In genomic region chr22:48505891-48506290, GRCh38 we compare ENCODE assay signal across 28 cellular contexts.
"Had no signal": no experiment of that assay in that cellular context is flagged by ENCODE, and none has a peak within 500 bp of the region (broad histone marks: within the 10 kb centered on the region; RNA-seq: fewer than 3 reads in every experiment).

No MANE protein-coding gene starts in this region.

- H2AFZ ChIP-seq: neural progenitor cell had no signal

- H3K9me3 ChIP-seq: neutrophil, pancreas, prostate gland, right atrium auricular region, right lobe of liver, sigmoid colon, stomach, thoracic aorta, thyroid gland, tibial nerve, upper lobe of left lung, vagina had no signal

- H3K36me3 ChIP-seq: neural progenitor cell, neutrophil, pancreas, prostate gland, right atrium auricular region, right lobe of liver, sigmoid colon, stomach, thoracic aorta, thyroid gland, tibial nerve, upper lobe of left lung, vagina had no signal

- DNase-seq: natural killer cell; nucleus accumbens; retina; sigmoid colon; small intestine; stimulated activated CD4-positive, alpha-beta T cell treated with anti-CD3 and anti-CD28 coated beads, Interleukin-15, amount 100 ng/mL, for 24 hours; stimulated activated CD4-positive, alpha-beta T cell treated with anti-CD3 and anti-CD28 coated beads, Interleukin-2, amount 100 ng/mL, for 24 hours; stimulated activated CD4-positive, alpha-beta T cell treated with anti-CD3 and anti-CD28 coated beads, Interleukin-2, amount 100 ng/mL, for 48 hours; stimulated activated CD4-positive, alpha-beta T cell treated with anti-CD3 and anti-CD28 coated beads, Interleukin-4, amount 100 ng/mL, for 24 hours; stimulated activated naive B cell treated with anti-CD40 and anti-IgM and Interleukin-4, amounts not matched to agents 10 μg/mL and 1 μg/mL and 100 μg/mL, for 72 hours; stimulated activated naive CD4-positive, alpha-beta T cell treated with Interleukin-2 at 50 U/mL for 16 hours; stomach; thyroid gland; trophoblast cell had no signal

- H3K4me1 Mint-ChIP-seq: natural killer cell; nephron; neural progenitor cell; stimulated activated effector memory CD8-positive, alpha-beta T cell treated with anti-CD3 and anti-CD28 coated beads, Interleukin-12 subunit alpha, Interleukin-12 subunit beta, amount 100 ng/mL, for 72 hours; stimulated activated naive B cell treated with anti-CD40 and anti-IgM and Interleukin-4, amounts not matched to agents 10 μg/mL and 1 μg/mL and 100 μg/mL, for 72 hours had no signal

- H3K27ac ChIP-seq: neural progenitor cell, neutrophil, pancreas, prostate gland, right atrium auricular region, right lobe of liver, sigmoid colon, stomach, thoracic aorta, thyroid gland, tibial nerve, upper lobe of left lung, vagina had no signal

- H3K36me3 Mint-ChIP-seq: natural killer cell; stimulated activated effector memory CD8-positive, alpha-beta T cell treated with anti-CD3 and anti-CD28 coated beads, Interleukin-12 subunit alpha, Interleukin-12 subunit beta, amount 100 ng/mL, for 72 hours; stimulated activated naive B cell treated with anti-CD40 and anti-IgM and Interleukin-4, amounts not matched to agents 10 μg/mL and 1 μg/mL and 100 μg/mL, for 72 hours had no signal

- H3K4me3 ChIP-seq: neural progenitor cell, pancreas, prostate gland, right atrium auricular region, right lobe of liver, sigmoid colon, stomach, thoracic aorta, thyroid gland, tibial nerve, upper lobe of left lung, vagina had no signal

- H3K27me3 Mint-ChIP-seq: stimulated activated naive CD8-positive, alpha-beta T cell treated with anti-CD3 and anti-CD28 coated beads, Interleukin-15, Interleukin-2, amounts not matched to agents 100 ng/mL and 50 ng/mL, for 24 hours had no signal

- H3K4me1 ChIP-seq: neural progenitor cell, pancreas, prostate gland, right atrium auricular region, right lobe of liver, sigmoid colon, stomach, thyroid gland, tibial nerve, upper lobe of left lung, vagina had no signal

- H3K9ac ChIP-seq: neural progenitor cell had no signal

- FAIRE-seq: pancreas, small intestine, urothelium cell line had no signal

- H3K4me3 Mint-ChIP-seq: natural killer cell; nephron; neural progenitor cell; stimulated activated effector memory CD8-positive, alpha-beta T cell treated with anti-CD3 and anti-CD28 coated beads, Interleukin-12 subunit alpha, Interleukin-12 subunit beta, amount 100 ng/mL, for 72 hours; stimulated activated naive B cell treated with anti-CD40 and anti-IgM and Interleukin-4, amounts not matched to agents 10 μg/mL and 1 μg/mL and 100 μg/mL, for 72 hours; stimulated activated naive CD8-positive, alpha-beta T cell treated with anti-CD3 and anti-CD28 coated beads, Interleukin-15, Interleukin-2, amounts not matched to agents 100 ng/mL and 50 ng/mL, for 24 hours had no signal

- H3K27me3 ChIP-seq: neural progenitor cell, neutrophil, pancreas, right atrium auricular region, right lobe of liver, sigmoid colon, thyroid gland, tibial nerve, upper lobe of left lung, vagina had no signal

- H3K4me2 ChIP-seq: neural progenitor cell had no signal

- H3K9me3 Mint-ChIP-seq: natural killer cell; nephron; neural progenitor cell; stimulated activated effector memory CD8-positive, alpha-beta T cell treated with anti-CD3 and anti-CD28 coated beads, Interleukin-12 subunit alpha, Interleukin-12 subunit beta, amount 100 ng/mL, for 72 hours; stimulated activated naive B cell treated with anti-CD40 and anti-IgM and Interleukin-4, amounts not matched to agents 10 μg/mL and 1 μg/mL and 100 μg/mL, for 72 hours; stimulated activated naive CD8-positive, alpha-beta T cell treated with anti-CD3 and anti-CD28 coated beads, Interleukin-15, Interleukin-2, amounts not matched to agents 100 ng/mL and 50 ng/mL, for 24 hours had no signal

- H3K27ac Mint-ChIP-seq: natural killer cell; nephron; neural progenitor cell; stimulated activated effector memory CD8-positive, alpha-beta T cell treated with anti-CD3 and anti-CD28 coated beads, Interleukin-12 subunit alpha, Interleukin-12 subunit beta, amount 100 ng/mL, for 72 hours; stimulated activated naive B cell treated with anti-CD40 and anti-IgM and Interleukin-4, amounts not matched to agents 10 μg/mL and 1 μg/mL and 100 μg/mL, for 72 hours; stimulated activated naive CD8-positive, alpha-beta T cell treated with anti-CD3 and anti-CD28 coated beads, Interleukin-15, Interleukin-2, amounts not matched to agents 100 ng/mL and 50 ng/mL, for 24 hours had no signal

- ATAC-seq: natural killer cell; pancreas; right lobe of liver; stimulated activated effector memory CD8-positive, alpha-beta T cell treated with anti-CD3 and anti-CD28 coated beads, Interleukin-12 subunit alpha, Interleukin-12 subunit beta, amount 100 ng/mL, for 72 hours; stimulated activated naive B cell treated with anti-CD40 and anti-IgM and Interleukin-4, amounts not matched to agents 10 μg/mL and 1 μg/mL and 100 μg/mL, for 72 hours had no signal
